7 cellular contexts compared by ENCODE assay signal in genomic region chr21:26081175-26081760, GRCh38.
DNase-seq lines count a peak whose midpoint lies in the region; ATAC-seq and TF ChIP-seq lines count a peak whose summit lies in the region.
"Not testable (repeated sequence)": the region's sequence is repeated elsewhere in the genome, so short reads cannot be mapped to it uniquely, and the experiment has no call there.

No MANE protein-coding gene starts in this region.

- peak; percentile 72 for DNase-seq in GM23338 (ENCODE audit: low spot score)
- DNase-seq in SK-N-MC (ENCODE audit: low read depth, low spot score); chondrocyte (ENCODE audit: low spot score); endothelial cell (ENCODE audit: low spot score); mesothelial cell of epicardium (ENCODE audit: low spot score in 2 of 2, unreplicated experiment in 2 of 2): not testable (repeated sequence)

- not testable (repeated sequence) for H3K9me3 ChIP-seq in HUES6 (ENCODE audit: control insufficient read depth, insufficient read depth, low read depth, low read length); SK-N-MC (ENCODE audit: low read depth, low read length); iPS-18a (ENCODE audit: control insufficient read depth, low read depth, low read length)

- H3F3A ChIP-seq in GM23338 (replicated peaks; ENCODE audit: low read depth) = not testable (repeated sequence)

- H3K9ac ChIP-seq in HUES6 (ENCODE audit: low read length) (peak overlapping the region; percentile 76), iPS-18a (ENCODE audit: low read length) (peak overlapping the region; percentile 6)
- H3K9ac ChIP-seq in SK-N-MC (ENCODE audit: insufficient read length) = not testable (repeated sequence)

- H3K27ac Mint-ChIP-seq in GM23338 = peak overlapping the region; percentile 94
- H3K27ac Mint-ChIP-seq in chondrocyte (ENCODE audit: unreplicated experiment) = peak overlapping the region; percentile 45
- H3K27ac Mint-ChIP-seq in endothelial cell (ENCODE audit: unreplicated experiment) = peak overlapping the region; percentile 79
- peak overlapping the region; percentile 21 for H3K27ac Mint-ChIP-seq in mesothelial cell of epicardium

- not testable (repeated sequence) for H3K27me3 ChIP-seq in GM23338 (ENCODE audit: insufficient read depth); HUES6 (ENCODE audit: control insufficient read depth, insufficient read depth, low read length); iPS-18a (ENCODE audit: control insufficient read depth, insufficient read depth, low read length)

- H3K4me3 Mint-ChIP-seq in GM23338 = peak overlapping the region; percentile 37; the same call in 2 of the 3 replicates
- not testable (repeated sequence) for H3K4me3 Mint-ChIP-seq in chondrocyte (ENCODE audit: unreplicated experiment); endothelial cell (ENCODE audit: unreplicated experiment); mesothelial cell of epicardium

- peaks cover 75% of the 10 kb centered on the region for H3K79me2 ChIP-seq in GM23338 (replicated peaks; ENCODE audit: insufficient read depth)

- H3K4me2 ChIP-seq in GM23338 = peak overlapping the region; percentile 50

- not testable (repeated sequence) for H4K20me1 ChIP-seq in GM23338 (replicated peaks; ENCODE audit: insufficient read depth)

- H3K27ac ChIP-seq in GM23338 (ENCODE audit: low read depth) = peak overlapping the region; percentile 99
- H3K27ac ChIP-seq in HUES6 (ENCODE audit: low read depth, low read length) = peak overlapping the region; percentile 98
- 0 out of 2 replicates have a peak overlapping the region, but pooled peaks have one; percentile 21 for H3K27ac ChIP-seq in SK-N-MC
- peak overlapping the region; percentile 74 for H3K27ac ChIP-seq in iPS-18a (ENCODE audit: low read length)

- ATAC-seq in GM23338 = peak; percentile 59

- peaks cover 70% of the 10 kb centered on the region for H3K4me1 Mint-ChIP-seq in GM23338
- H3K4me1 Mint-ChIP-seq in chondrocyte (ENCODE audit: low read depth) = peaks cover 47% of the 10 kb centered on the region
- H3K4me1 Mint-ChIP-seq in endothelial cell (ENCODE audit: unreplicated experiment) = peaks cover 48% of the 10 kb centered on the region
- peaks cover 24% of the 10 kb centered on the region for H3K4me1 Mint-ChIP-seq in mesothelial cell of epicardium

- not testable (repeated sequence) for H3K36me3 ChIP-seq in GM23338 (ENCODE audit: insufficient read depth); iPS-18a (ENCODE audit: control insufficient read depth, low read depth, low read length)
- peaks cover 22% of the 10 kb centered on the region for H3K36me3 ChIP-seq in HUES6 (ENCODE audit: control insufficient read depth, insufficient read depth, low read length)
- peaks cover 42% of the 10 kb centered on the region for H3K36me3 ChIP-seq in SK-N-MC (ENCODE audit: insufficient read depth, low read length)

- H2AFZ ChIP-seq in GM23338 = not testable (repeated sequence)

- H3K4me3 ChIP-seq in GM23338 (peak overlapping the region; percentile 17), HUES6 (ENCODE audit: low read depth, low read length) (peak overlapping the region; percentile 28; the same call in 1 of the 2 replicates), iPS-18a (ENCODE audit: low read length) (peak overlapping the region; percentile 27)
- not testable (repeated sequence) for H3K4me3 ChIP-seq in SK-N-MC

- H3K4me1 ChIP-seq in GM23338 (ENCODE audit: insufficient read depth) = peaks cover 63% of the 10 kb centered on the region
- peaks cover 51% of the 10 kb centered on the region for H3K4me1 ChIP-seq in HUES6 (ENCODE audit: control insufficient read depth, insufficient read depth, low read length)
- peaks cover 38% of the 10 kb centered on the region for H3K4me1 ChIP-seq in iPS-18a (ENCODE audit: control insufficient read depth, low read depth, low read length)

- not testable (repeated sequence) for H3K27me3 Mint-ChIP-seq in GM23338 (ENCODE audit: insufficient read depth, low read depth, poor library complexity); chondrocyte (ENCODE audit: low read depth); endothelial cell (ENCODE audit: unreplicated experiment); mesothelial cell of epicardium (ENCODE audit: low read depth)

- H3K36me3 Mint-ChIP-seq in GM23338 (ENCODE audit: low read depth) (peaks cover 40% of the 10 kb centered on the region), endothelial cell (ENCODE audit: low read depth, unreplicated experiment) (peaks cover 12% of the 10 kb centered on the region), mesothelial cell of epicardium (peaks cover 18% of the 10 kb centered on the region)
- H3K36me3 Mint-ChIP-seq in chondrocyte (ENCODE audit: low read depth) = not testable (repeated sequence)

- H3K9me2 ChIP-seq in GM23338 (ENCODE audit: insufficient read depth) = not testable (repeated sequence)

- not testable (repeated sequence) for H3K9me3 Mint-ChIP-seq in GM23338; chondrocyte (ENCODE audit: low read depth); endothelial cell (ENCODE audit: unreplicated experiment)
- peaks cover 12% of the 10 kb centered on the region for H3K9me3 Mint-ChIP-seq in mesothelial cell of epicardium

- not testable (repeated sequence) for TF ChIP-seq CTCF in GM23338 (conservative IDR thresholded peaks at IDR 0.05; ENCODE audit: low read depth in 2 of 2); chondrocyte (IDR thresholded peaks at IDR 0.05); endothelial cell (IDR thresholded peaks at IDR 0.05; ENCODE audit: unreplicated experiment); mesothelial cell of epicardium (IDR thresholded peaks at IDR 0.05; ENCODE audit: unreplicated experiment)

TF ChIP-seq in GM23338, 12 proteins besides CTCF, POLR2A, EP300 and RAD21:
- TF ChIP-seq NANOG (IDR thresholded peaks at IDR 0.05; ENCODE audit: borderline replicate concordance) = peak; percentile 94

Comparison
In these comparisons a context has a peak if more than half of its experiments do, and no peak if none do; other contexts are left out.
1. H3K27ac ChIP-seq: peak in every context shown above with its lines; median percentile 99 in GM23338; 98 in HUES6; 74 in iPS-18a; 21 in SK-N-MC.
2. H3K27ac Mint-ChIP-seq: peak in every context shown above with its lines; median percentile 94 in GM23338; 79 in endothelial cell; 45 in chondrocyte; 21 in mesothelial cell of epicardium.